ENCODE assay signal across 21 cellular contexts in genomic region chr9:95752129-95752731, GRCh38.
DNase-seq lines count a peak whose midpoint lies in the region; ATAC-seq, FAIRE-seq and TF ChIP-seq lines count a peak whose summit lies in the region.
"Had no signal": no experiment of that assay in that cellular context is flagged by ENCODE, and none has a peak within 500 bp of the region (broad histone marks: within the 10 kb centered on the region; RNA-seq: fewer than 3 reads in every experiment).

No MANE protein-coding gene starts in this region.

- POLR2A ChIA-PET in HepG2 (lab: Yijun Ruan, JAX): no interaction called here

- BruUV-seq in HepG2 (replicated peaks; lab: Mats Ljungman, UMichigan): no TSS peak

- in situ Hi-C loops in HepG2 (cut with HindIII; ENCODE audit: extremely low pct_ligation_motif_present, low pct_unique_long_range_greater_than_20kb): no loop called here

- peaks cover 29% of the 10 kb centered on the region for H3K4me1 Mint-ChIP-seq in nephron progenitor cell
- H3K4me1 Mint-ChIP-seq: natural killer cell had no signal

- H2AFZ ChIP-seq in HepG2 (ENCODE audit: low read length): no peak overlapping the region
- H2AFZ ChIP-seq: GM23248 had no signal

- no peak overlapping the region for H3K4me2 ChIP-seq in HepG2 (ENCODE audit: low read depth, low read length)

- CTCF ChIA-PET in HepG2 (lab: Yijun Ruan, JAX; ENCODE audit: low intra/inter-chr PET ratio, low total read pairs): no interaction called here

- intact Hi-C loops in esophagus muscularis mucosa (cut with DNase I): no loop called here
- intact Hi-C loops in HepG2 (cut with micrococcal nuclease; ENCODE audit: unreplicated experiment): no loop called here
- intact Hi-C loops in mucosa of descending colon (cut with DNase I, micrococcal nuclease): no loop called here

- no peak overlapping the region for H3K27ac Mint-ChIP-seq in nephron progenitor cell
- H3K27ac Mint-ChIP-seq: dendritic cell treated with granulocyte-macrophage colony-stimulating factor and Interleukin-4, amounts not matched to agents 40 ng/mL and 50 ng/mL, for 4 days; memory B cell; natural killer cell had no signal

- 57% methylated on average over 21 of the region's 41 CpGs for WGBS in esophagus muscularis mucosa
- 82% methylated on average over 38 of the region's 41 CpGs for WGBS in HepG2 (ENCODE audit: low lambda C conversion rate)

- H3K9me3 ChIP-seq in Peyer's patch (no peaks in the 10 kb centered on the region), esophagus muscularis mucosa (no peaks in the 10 kb centered on the region), thoracic aorta (no peaks in the 10 kb centered on the region), HepG2 (ENCODE audit: low read length) (no peaks in the 10 kb centered on the region), mucosa of descending colon (no peaks in the 10 kb centered on the region)
- H3K9me3 ChIP-seq: prostate gland, tibial nerve had no signal

- H3K27me3 ChIP-seq in Peyer's patch (no peaks in the 10 kb centered on the region), esophagus muscularis mucosa (peaks cover 0 to 7% (median 2%) of the 10 kb centered on the region in 4 donors), thoracic aorta (replicated peaks; ENCODE audit: insufficient read depth) (no peaks in the 10 kb centered on the region), HepG2 (ENCODE audit: control insufficient read depth in 1 of 2, insufficient read depth in 2 of 2, low read length in 2 of 2) (peaks cover 0 to 3% of the 10 kb centered on the region in 2 experiments; a peak in 2 of 5 replicates)

- H3K36me3 ChIP-seq in Peyer's patch: no peaks in the 10 kb centered on the region
- H3K36me3 ChIP-seq in esophagus muscularis mucosa: no peaks in the 10 kb centered on the region
- no peaks in the 10 kb centered on the region for H3K36me3 ChIP-seq in thoracic aorta
- H3K36me3 ChIP-seq in HepG2 (replicated peaks in 1 of 2; ENCODE audit: control insufficient read depth in 1 of 2, insufficient read depth in 2 of 2, low read length in 2 of 2): no peaks in the 10 kb centered on the region
- no peaks in the 10 kb centered on the region for H3K36me3 ChIP-seq in mucosa of descending colon (ENCODE audit: low read depth)
- H3K36me3 ChIP-seq: prostate gland, tibial nerve had no signal

- H4K20me1 ChIP-seq in HepG2 (ENCODE audit: insufficient read depth, low read length): no peaks in the 10 kb centered on the region

- H3K79me2 ChIP-seq in HepG2 (ENCODE audit: insufficient read depth, low read length): no peaks in the 10 kb centered on the region

- H3K4me3 Mint-ChIP-seq in nephron progenitor cell: peak overlapping the region; percentile 36
- H3K4me3 Mint-ChIP-seq: dendritic cell treated with granulocyte-macrophage colony-stimulating factor and Interleukin-4, amounts not matched to agents 40 ng/mL and 50 ng/mL, for 4 days; memory B cell; natural killer cell had no signal

- no peak for TF ChIP-seq POLR2A in Peyer's patch (IDR thresholded peaks at IDR 0.05)
- no peak for TF ChIP-seq POLR2A in esophagus muscularis mucosa (IDR thresholded peaks at IDR 0.05; ENCODE audit: low read depth)
- TF ChIP-seq POLR2A in HepG2 (IDR thresholded peaks at IDR 0.05; ENCODE audit: insufficient read depth in 1 of 2, low read depth in 2 of 2, low read length in 2 of 2): no peak

- H3K27me3 Mint-ChIP-seq in nephron progenitor cell (ENCODE audit: low read depth, poor library complexity): peaks cover 56% of the 10 kb centered on the region

- H3K9ac ChIP-seq in HepG2 (ENCODE audit: insufficient read depth, low read depth, low read length): no peak overlapping the region
- H3K9ac ChIP-seq: GM23248 had no signal

- ATAC-seq in thoracic aorta (ENCODE audit: insufficient number of reproducible peaks, low FRiP score, low read depth) (no peak), HepG2 (no peak), mucosa of descending colon (no peak)
- ATAC-seq: esophagus mucosa, natural killer cell had no signal

- TF ChIP-seq CTCF in Peyer's patch (IDR thresholded peaks at IDR 0.05) (no peak), esophagus muscularis mucosa (IDR thresholded peaks at IDR 0.05) (no peak), nephron progenitor cell (IDR thresholded peaks at IDR 0.05) (no peak), thoracic aorta (IDR thresholded peaks at IDR 0.05) (no peak), HepG2 (CRISPR knock-in tag; IDR thresholded peaks at IDR 0.05) (no peak), mucosa of descending colon (IDR thresholded peaks at IDR 0.05) (no peak)

- H3K4me1 ChIP-seq in Peyer's patch (peaks cover 0 to 15% (median under 1%) of the 10 kb centered on the region in 4 donors), esophagus muscularis mucosa (peaks cover 18 to 38% (median 33%) of the 10 kb centered on the region in 4 donors), thoracic aorta (ENCODE audit: control insufficient read depth in 1 of 2, low read depth in 2 of 2) (peaks cover 0 to 34% of the 10 kb centered on the region in 2 donors), HepG2 (ENCODE audit: insufficient read depth, low read length) (peaks cover 47% of the 10 kb centered on the region), mucosa of descending colon (ENCODE audit: low read depth) (peaks cover 4% of the 10 kb centered on the region)
- H3K4me1 ChIP-seq: prostate gland had no signal

- DNase-seq in Peyer's patch (no peak), esophagus muscularis mucosa (ENCODE audit: extremely low spot score) (no peak), nephron progenitor cell (peak; percentile 41), thoracic aorta (ENCODE audit: low spot score) (no peak), HepG2 (ENCODE audit: low spot score) (no peak), mucosa of descending colon (no peak), SHP77 (lab: John Stamatoyannopoulos, UW) (no peak)
- DNase-seq: COR-L47; GM23248; natural killer cell; NCI-H1048; NCI-H2029 treated with DMSO at 0.1 percent for 48 hours; NCI-H510A treated with DMSO at 0.1 percent for 48 hours; Right ventricle myocardium superior; stimulated activated CD4-positive, alpha-beta T cell treated with anti-CD3 and anti-CD28 coated beads, Interleukin-12 subunit alpha, Interleukin-12 subunit beta, amount 100 ng/mL, for 4 hours had no signal

- H3K36me3 Mint-ChIP-seq in nephron progenitor cell (ENCODE audit: low read depth): no peaks in the 10 kb centered on the region
- H3K36me3 Mint-ChIP-seq: memory B cell, natural killer cell had no signal

- TF ChIP-seq EP300 in esophagus muscularis mucosa (IDR thresholded peaks at IDR 0.05) (no peak), HepG2 (IDR thresholded peaks at IDR 0.05; ENCODE audit: low read depth in 2 of 2, low read length in 2 of 2) (no peak), HepG2 (CRISPR knock-in tag; IDR thresholded peaks at IDR 0.05; ENCODE audit: borderline replicate concordance) (no peak)

- H3K9me3 Mint-ChIP-seq in nephron progenitor cell: no peaks in the 10 kb centered on the region
- H3K9me3 Mint-ChIP-seq: dendritic cell treated with granulocyte-macrophage colony-stimulating factor and Interleukin-4, amounts not matched to agents 40 ng/mL and 50 ng/mL, for 4 days; memory B cell; natural killer cell had no signal

- H3K4me3 ChIP-seq in Peyer's patch (peak overlapping the region in 1 of 4 donors; percentile 17), esophagus muscularis mucosa (peak overlapping the region; percentile 40 to 53 (median 49)), thoracic aorta (peak overlapping the region; percentile 50), HepG2 (replicated peaks in 1 of 3; ENCODE audit: insufficient read depth in 1 of 3, low read depth in 2 of 3, low read length in 3 of 3) (no peak overlapping the region), mucosa of descending colon (no peak overlapping the region)
- H3K4me3 ChIP-seq: GM23248, tibial nerve had no signal

- H3K27ac ChIP-seq in Peyer's patch: peak overlapping the region in 3 of 4 donors; percentile 13 to 28 (median 26)
- peak overlapping the region; percentile 10 to 52 (median 36) for H3K27ac ChIP-seq in esophagus muscularis mucosa (replicated peaks in 1 of 4)
- H3K27ac ChIP-seq in thoracic aorta: no peak overlapping the region
- H3K27ac ChIP-seq in HepG2 (ENCODE audit: extremely low read length, insufficient read depth, low read length): no peak overlapping the region
- H3K27ac ChIP-seq: GM23248 had no signal

- no peak for TF ChIP-seq RAD21 in HepG2 (CRISPR knock-in tag; IDR thresholded peaks at IDR 0.05)

- FAIRE-seq in HepG2 (lab: Jason Lieb, UNC): no peak
- FAIRE-seq: islet of Langerhans had no signal

TF ChIP-seq in HepG2, 621 proteins besides CTCF, POLR2A, EP300 and RAD21 (continues in another document):
- TF ChIP-seq ZBTB49 (CRISPR knock-in tag; IDR thresholded peaks at IDR 0.05; ENCODE audit: borderline replicate concordance): no peak
- no peak for TF ChIP-seq ZBTB8A (CRISPR knock-in tag; IDR thresholded peaks at IDR 0.05; ENCODE audit: borderline replicate concordance, low read depth)
- TF ChIP-seq TEAD3 (CRISPR knock-in tag; optimal IDR thresholded peaks at IDR 0.05; ENCODE audit: borderline replicate concordance): no peak
- no peak for TF ChIP-seq CREM (IDR thresholded peaks at IDR 0.05)
- no peak for TF ChIP-seq CREM (CRISPR knock-in tag; IDR thresholded peaks at IDR 0.05)
- no peak for TF ChIP-seq SIX1 (CRISPR knock-in tag; IDR thresholded peaks at IDR 0.05; ENCODE audit: borderline replicate concordance)
- TF ChIP-seq TRIM24 (CRISPR knock-in tag; IDR thresholded peaks at IDR 0.05): no peak
- TF ChIP-seq KMT2B (CRISPR knock-in tag; IDR thresholded peaks at IDR 0.05): no peak
- no peak for TF ChIP-seq TOPORS (CRISPR knock-in tag; IDR thresholded peaks at IDR 0.05)
- no peak for TF ChIP-seq ZNF30 (CRISPR knock-in tag; IDR thresholded peaks at IDR 0.05)

Comparison
In these comparisons a context has a peak if more than half of its experiments do, and no peak if none do; other contexts are left out.
1. H3K27ac ChIP-seq: peak in Peyer's patch (3 of 4) and esophagus muscularis mucosa (4 of 4); none in thoracic aorta (0 of 2) and HepG2 (single experiment).
2. H3K4me3 ChIP-seq: peak in esophagus muscularis mucosa (4 of 4) and thoracic aorta (single experiment); none in HepG2 (0 of 3) and mucosa of descending colon (single experiment).